In the genomic region with DNA sequence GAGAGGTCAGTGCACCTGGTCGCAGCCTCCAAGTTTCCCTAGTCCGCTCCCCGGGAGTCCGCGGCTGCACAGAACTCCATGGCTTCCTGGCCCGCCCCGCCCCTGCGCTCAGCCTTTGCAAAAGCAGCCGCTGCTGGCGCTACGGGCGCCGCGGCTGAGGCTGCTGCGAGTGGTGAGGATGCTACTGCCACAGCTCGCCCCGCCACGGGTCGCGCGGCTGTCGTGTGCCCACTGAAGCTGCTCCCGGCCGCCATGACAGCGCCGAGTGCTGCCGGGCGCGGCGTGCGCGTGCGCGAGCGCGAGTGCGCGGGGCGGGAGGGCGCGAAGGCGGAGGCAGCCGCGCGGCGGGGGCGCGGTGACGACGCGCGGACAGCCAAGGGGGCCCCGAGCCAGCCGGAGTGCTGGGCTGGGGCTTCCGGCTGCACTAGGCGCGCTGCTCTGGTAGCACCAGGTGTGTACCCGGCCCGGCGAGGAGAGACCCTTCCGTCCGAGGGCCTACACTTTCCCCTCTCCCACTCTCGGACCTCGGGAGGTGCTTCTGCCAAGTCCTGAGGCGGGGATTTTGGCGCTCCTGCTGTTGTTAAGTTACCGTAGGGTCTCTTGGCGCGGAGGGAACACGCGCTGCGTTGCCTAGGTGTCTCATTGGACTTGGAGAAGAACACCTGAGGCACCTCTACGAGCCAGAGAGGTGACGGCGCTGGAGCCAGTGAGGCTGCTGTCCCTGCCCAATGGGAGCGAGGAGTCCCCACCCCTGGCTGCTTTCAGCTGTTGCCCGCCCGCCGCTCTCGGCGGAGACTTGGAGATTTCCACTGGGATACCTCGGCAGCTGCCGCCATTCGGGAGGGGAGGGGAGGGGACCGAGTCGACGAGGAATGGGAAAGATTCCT, we compare ENCODE assay signal across 1 cellular context.
TF ChIP-seq lines count a peak whose summit lies in the region.

No MANE protein-coding gene starts in this region.

TF ChIP-seq in K562, 482 proteins besides CTCF, POLR2A, EP300 and RAD21 (continued from another document):
- TF ChIP-seq CLOCK (CRISPR knock-in tag; IDR thresholded peaks at IDR 0.05; ENCODE audit: borderline replicate concordance) (no peak), CREB3L1 (IDR thresholded peaks at IDR 0.05; ENCODE audit: borderline replicate concordance, low read depth) (peak; percentile 33; the same call in 1 of the 2 replicates)
- TF ChIP-seq, protein P1, sequence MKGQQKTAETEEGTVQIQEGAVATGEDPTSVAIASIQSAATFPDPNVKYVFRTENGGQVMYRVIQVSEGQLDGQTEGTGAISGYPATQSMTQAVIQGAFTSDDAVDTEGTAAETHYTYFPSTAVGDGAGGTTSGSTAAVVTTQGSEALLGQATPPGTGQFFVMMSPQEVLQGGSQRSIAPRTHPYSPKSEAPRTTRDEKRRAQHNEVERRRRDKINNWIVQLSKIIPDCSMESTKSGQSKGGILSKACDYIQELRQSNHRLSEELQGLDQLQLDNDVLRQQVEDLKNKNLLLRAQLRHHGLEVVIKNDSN (CRISPR knock-in tag; IDR thresholded peaks at IDR 0.05) = no peak
